In genomic region chr5:157479612-157480510, GRCh38 we compare ENCODE assay signal across 19 cellular contexts. TPM values are rescaled to one million over a fixed set of nuclear protein-coding genes. Genes with fewer than 3 reads are reported as not detected.
DNase-seq lines count a peak whose midpoint lies in the region; ATAC-seq and TF ChIP-seq lines count a peak whose summit lies in the region.
"Had no signal": no experiment of that assay in that cellular context is flagged by ENCODE, and none has a peak within 500 bp of the region (broad histone marks: within the 10 kb centered on the region; RNA-seq: fewer than 3 reads in every experiment).

No MANE protein-coding gene starts in this region.

- no peak overlapping the region for H4K5ac ChIP-seq in mesendoderm (ENCODE audit: low read length)

- H3K27ac Mint-ChIP-seq in activated naive CD8-positive, alpha-beta T cell treated with anti-CD3 and anti-CD28 coated beads, Interleukin-2, amount 10 ng/mL, durations not matched to agents 7 days and 5 days: peak overlapping the region; percentile 68
- H3K27ac Mint-ChIP-seq in activated naive CD8-positive, alpha-beta T cell treated with anti-CD3 and anti-CD28 coated beads for 36 hours: no peak overlapping the region
- H3K27ac Mint-ChIP-seq: neural progenitor cell had no signal

- no peaks in the 10 kb centered on the region for H3K79me2 ChIP-seq in mesendoderm (ENCODE audit: control insufficient read depth, insufficient read depth, low read length)

- no peaks in the 10 kb centered on the region for H3K27me3 ChIP-seq in brain microvascular endothelial cell (replicated peaks)
- H3K27me3 ChIP-seq in mesendoderm (ENCODE audit: insufficient read depth, low read length, poor library complexity): no peaks in the 10 kb centered on the region
- H3K27me3 ChIP-seq in aorta (ENCODE audit: control insufficient read depth in 1 of 2, insufficient read depth in 2 of 2, low read length in 1 of 2): no peaks in the 10 kb centered on the region
- H3K27me3 ChIP-seq: neural progenitor cell, vagina had no signal

- POLR2A ChIA-PET in activated naive CD8-positive, alpha-beta T cell treated with anti-CD3 and anti-CD28 coated beads, Interleukin-2, amount 10 ng/mL, durations not matched to agents 7 days and 5 days (lab: Charles Lee): no interaction called here

- no peak for DNase-seq in activated naive CD8-positive, alpha-beta T cell treated with anti-CD3 and anti-CD28 coated beads, Interleukin-2, amount 10 ng/mL, durations not matched to agents 7 days and 5 days
- no peak for DNase-seq in activated naive CD8-positive, alpha-beta T cell treated with anti-CD3 and anti-CD28 coated beads for 36 hours
- DNase-seq in brain microvascular endothelial cell (no peak), mesendoderm (no peak), aorta (no peak), SK-N-DZ (ENCODE audit: low spot score) (no peak), dermis blood vessel endothelial cell (no peak), GOT3 (lab: John Stamatoyannopoulos, UW) (no peak)
- DNase-seq: activated naive CD4-positive, alpha-beta T cell treated with Interleukin-2 at 50 U/mL for 16 hours; cortex of kidney; EL; left ventricle myocardium superior; NCI-H1694; NCI-H2227 treated with DMSO at 0.1 percent for 48 hours; RPMI8226; stimulated activated naive CD8-positive, alpha-beta T cell treated with anti-CD3 and anti-CD28 coated beads, Interleukin-15, amount 100 ng/mL, for 72 hours had no signal

- no peak overlapping the region for H3K9ac ChIP-seq in mesendoderm (ENCODE audit: low read length)
- H3K9ac ChIP-seq: neural progenitor cell had no signal

- no peak overlapping the region for H2BK5ac ChIP-seq in mesendoderm (ENCODE audit: low read length)

- H3K4me1 ChIP-seq in mesendoderm (ENCODE audit: control insufficient read depth, low read depth, low read length) (no peaks in the 10 kb centered on the region), aorta (ENCODE audit: control insufficient read depth in 1 of 2, insufficient read depth in 2 of 2, low read length in 2 of 2) (no peaks in the 10 kb centered on the region)
- H3K4me1 ChIP-seq: vagina had no signal

- H3K36me3 ChIP-seq in brain microvascular endothelial cell (replicated peaks) (peaks cover 82% of the 10 kb centered on the region), mesendoderm (ENCODE audit: control insufficient read depth, insufficient read depth, low read length) (peaks cover 21% of the 10 kb centered on the region), aorta (ENCODE audit: control insufficient read depth in 1 of 2, insufficient read depth in 2 of 2, low read length in 1 of 2) (peaks cover 0 to 11% of the 10 kb centered on the region in 2 donors)
- H3K36me3 ChIP-seq: neural progenitor cell, vagina had no signal

- in situ Hi-C loops in brain microvascular endothelial cell (cut with HindIII; ENCODE audit: low pct_ligation_motif_present, low sequenced_read_pairs): no loop called here

- intact Hi-C loops in aorta (cut with DNase I): loop anchor here in 1 of 2 donors (5.0 kb wide), 1 partner anchor 153 kb away; no protein-coding TSS in a partner anchor

- H3K4me3 ChIP-seq in brain microvascular endothelial cell (ENCODE audit: low read depth, low read length): no peak overlapping the region
- H3K4me3 ChIP-seq in mesendoderm (ENCODE audit: low read length): no peak overlapping the region
- no peak overlapping the region for H3K4me3 ChIP-seq in aorta (ENCODE audit: low read length in 2 of 2)
- H3K4me3 ChIP-seq: neural progenitor cell, vagina had no signal

- H3K36me3 Mint-ChIP-seq in activated naive CD8-positive, alpha-beta T cell treated with anti-CD3 and anti-CD28 coated beads, Interleukin-2, amount 10 ng/mL, durations not matched to agents 7 days and 5 days: peaks cover 33% of the 10 kb centered on the region
- no peaks in the 10 kb centered on the region for H3K36me3 Mint-ChIP-seq in activated naive CD8-positive, alpha-beta T cell treated with anti-CD3 and anti-CD28 coated beads for 36 hours

- H3K4ac ChIP-seq in mesendoderm (ENCODE audit: low read depth, low read length): no peak overlapping the region

- peak overlapping the region; percentile 12 for H3K27ac ChIP-seq in brain microvascular endothelial cell
- peak overlapping the region; percentile 69 for H3K27ac ChIP-seq in mesendoderm (ENCODE audit: low read depth, low read length)
- no peak overlapping the region for H3K27ac ChIP-seq in aorta (ENCODE audit: low read depth in 1 of 2, low read length in 2 of 2)
- H3K27ac ChIP-seq: epithelial cell of prostate, neural progenitor cell, vagina had no signal

- H3K27me3 Mint-ChIP-seq in activated naive CD8-positive, alpha-beta T cell treated with anti-CD3 and anti-CD28 coated beads, Interleukin-2, amount 10 ng/mL, durations not matched to agents 7 days and 5 days: no peaks in the 10 kb centered on the region
- H3K27me3 Mint-ChIP-seq in activated naive CD8-positive, alpha-beta T cell treated with anti-CD3 and anti-CD28 coated beads for 36 hours: no peaks in the 10 kb centered on the region
- H3K27me3 Mint-ChIP-seq: stimulated activated naive CD8-positive, alpha-beta T cell treated with anti-CD3 and anti-CD28 coated beads, Interleukin-15, amount 100 ng/mL, for 72 hours had no signal

- no peak overlapping the region for H2BK15ac ChIP-seq in mesendoderm (replicated peaks; ENCODE audit: low read depth)

- WGBS in mesendoderm (ENCODE audit: extremely low coverage, insufficient coverage, low lambda C conversion rate): no CpG with 5 or more reads among the region's 15 CpGs
- WGBS in aorta, 2 donors: 59 to 62% methylated on average over 15 of the region's 15 CpGs

- no peaks in the 10 kb centered on the region for H3K9me3 ChIP-seq in aorta (ENCODE audit: control insufficient read depth, low read length)
- H3K9me3 ChIP-seq: vagina had no signal

- H3K4me1 Mint-ChIP-seq in activated naive CD8-positive, alpha-beta T cell treated with anti-CD3 and anti-CD28 coated beads, Interleukin-2, amount 10 ng/mL, durations not matched to agents 7 days and 5 days: peaks cover 27% of the 10 kb centered on the region
- H3K4me1 Mint-ChIP-seq in activated naive CD8-positive, alpha-beta T cell treated with anti-CD3 and anti-CD28 coated beads for 36 hours: no peaks in the 10 kb centered on the region

- no peaks in the 10 kb centered on the region for H3K9me3 Mint-ChIP-seq in activated naive CD8-positive, alpha-beta T cell treated with anti-CD3 and anti-CD28 coated beads, Interleukin-2, amount 10 ng/mL, durations not matched to agents 7 days and 5 days
- no peaks in the 10 kb centered on the region for H3K9me3 Mint-ChIP-seq in activated naive CD8-positive, alpha-beta T cell treated with anti-CD3 and anti-CD28 coated beads for 36 hours
- H3K9me3 Mint-ChIP-seq: neural progenitor cell; stimulated activated naive CD8-positive, alpha-beta T cell treated with anti-CD3 and anti-CD28 coated beads, Interleukin-15, amount 100 ng/mL, for 72 hours had no signal

- no peak overlapping the region for H3K23ac ChIP-seq in mesendoderm (ENCODE audit: low read length)

- H4K8ac ChIP-seq in mesendoderm (ENCODE audit: low read depth, low read length): no peak overlapping the region

- no peak overlapping the region for H2AK5ac ChIP-seq in mesendoderm (ENCODE audit: low read length)

- H3K18ac ChIP-seq in mesendoderm (ENCODE audit: low read length): no peak overlapping the region

- H3K4me2 ChIP-seq in mesendoderm (ENCODE audit: low read length): no peak overlapping the region
- H3K4me2 ChIP-seq: neural progenitor cell had no signal

- H3K56ac ChIP-seq in mesendoderm (ENCODE audit: low read length): no peak overlapping the region

- no peak for ATAC-seq in activated naive CD8-positive, alpha-beta T cell treated with anti-CD3 and anti-CD28 coated beads, Interleukin-2, amount 10 ng/mL, durations not matched to agents 7 days and 5 days (ENCODE audit: low read depth)
- peak; percentile 27 for ATAC-seq in aorta (ENCODE audit: low FRiP score)
- ATAC-seq: left ventricle myocardium superior; stimulated activated naive CD8-positive, alpha-beta T cell treated with anti-CD3 and anti-CD28 coated beads, Interleukin-15, amount 100 ng/mL, for 72 hours had no signal

- no peak overlapping the region for H2BK120ac ChIP-seq in mesendoderm (ENCODE audit: low read depth, low read length)

- H3K4me3 Mint-ChIP-seq in activated naive CD8-positive, alpha-beta T cell treated with anti-CD3 and anti-CD28 coated beads, Interleukin-2, amount 10 ng/mL, durations not matched to agents 7 days and 5 days: no peak overlapping the region
- no peak overlapping the region for H3K4me3 Mint-ChIP-seq in activated naive CD8-positive, alpha-beta T cell treated with anti-CD3 and anti-CD28 coated beads for 36 hours
- H3K4me3 Mint-ChIP-seq: neural progenitor cell; stimulated activated naive CD8-positive, alpha-beta T cell treated with anti-CD3 and anti-CD28 coated beads, Interleukin-15, amount 100 ng/mL, for 72 hours had no signal

- H3K79me1 ChIP-seq in mesendoderm (ENCODE audit: low read length): peaks cover 7% of the 10 kb centered on the region

- TF ChIP-seq CTCF in brain microvascular endothelial cell (IDR thresholded peaks at IDR 0.05; ENCODE audit: low read depth, low read length, missing control alignments): no peak

RNA-seq across cellular contexts. Expression of gene NIPAL4, which starts 19.8 kb away (rescaled TPM):
- total RNA-seq in activated naive CD8-positive, alpha-beta T cell treated with anti-CD3 and anti-CD28 coated beads, Interleukin-2, amount 10 ng/mL, durations not matched to agents 7 days and 5 days: not detected
- under 1 TPM; 0.60 to 0.64 TPM for total RNA-seq in activated naive CD8-positive, alpha-beta T cell treated with anti-CD3 and anti-CD28 coated beads for 36 hours
- polyA plus RNA-seq in mesendoderm (2013, experiment 1 of 2): 0.77 TPM
- 0.84 TPM for polyA plus RNA-seq in mesendoderm (2013, experiment 2 of 2)
- total RNA-seq in aorta: under 1 TPM in 1 of 2 donors, not detected in 1; 0.55 TPM
- polyA plus RNA-seq in aorta: under 1 TPM in 1 of 2 donors, not detected in 1; 0.28 TPM
- not detected in 2 replicates for polyA plus RNA-seq in SK-N-DZ (2014; cell fraction: cytosol; rRNA removed)
- not detected in 2 replicates for polyA plus RNA-seq in SK-N-DZ (2014; cell fraction: nucleus; rRNA removed)
- total RNA-seq in dermis blood vessel endothelial cell: not detected in 2 replicates
- total RNA-seq: left ventricle myocardium superior had no signal

Comparison
In these comparisons a context has a peak if more than half of its experiments do, and no peak if none do; other contexts are left out.
1. H3K27ac ChIP-seq: peak in brain microvascular endothelial cell (single experiment) and mesendoderm (single experiment); none in aorta (0 of 2).